ENCODE assay signal across 8 cellular contexts in the genomic region with DNA sequence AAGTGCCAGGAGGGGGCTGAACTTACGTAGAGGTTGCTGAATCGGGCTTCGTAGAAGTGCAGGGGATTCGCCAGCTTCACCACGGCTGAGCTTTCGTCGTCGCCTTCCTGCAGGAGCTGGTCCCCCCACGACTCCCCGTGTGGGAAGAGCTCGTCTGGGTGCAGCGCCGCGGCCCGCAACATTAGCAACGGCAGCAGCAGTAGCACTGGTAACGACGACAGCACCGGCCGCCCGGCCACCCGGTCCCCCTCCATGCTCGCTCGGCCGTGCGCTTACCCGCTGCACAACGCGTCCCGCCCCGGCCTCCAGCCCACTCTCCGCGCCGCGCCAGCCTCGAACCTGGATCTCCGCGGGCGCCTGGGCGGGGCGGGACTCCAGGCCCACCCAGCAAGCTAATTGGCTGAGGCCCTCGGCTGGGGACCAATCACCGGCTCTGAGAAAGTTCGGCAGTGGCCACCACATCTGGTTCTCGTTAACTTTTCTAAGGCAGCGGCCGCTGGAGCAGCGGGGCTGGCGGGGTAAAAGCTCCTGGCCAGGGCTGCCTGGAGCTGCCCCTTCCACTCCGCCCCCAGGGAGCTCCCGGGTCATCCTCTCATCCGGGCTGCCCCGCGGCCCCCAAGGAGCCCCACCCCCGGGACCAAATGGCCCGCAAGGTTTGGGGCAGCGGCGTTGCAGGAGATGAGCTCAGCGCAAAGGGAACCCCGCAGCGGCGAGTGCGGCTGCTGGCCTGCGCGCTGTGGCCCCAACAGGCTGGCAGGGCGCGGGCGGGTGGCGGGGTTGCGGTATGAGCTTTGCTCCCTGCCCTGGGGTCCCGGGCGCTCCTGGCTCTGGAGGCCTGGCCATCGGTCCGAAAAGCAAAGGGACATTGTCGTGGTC.
A peak's percentile ranks its signal among the peaks of the same experiment; 100 is the strongest.
DNase-seq lines count a peak whose midpoint lies in the region; TF ChIP-seq lines count a peak whose summit lies in the region.

A gene with protein sequence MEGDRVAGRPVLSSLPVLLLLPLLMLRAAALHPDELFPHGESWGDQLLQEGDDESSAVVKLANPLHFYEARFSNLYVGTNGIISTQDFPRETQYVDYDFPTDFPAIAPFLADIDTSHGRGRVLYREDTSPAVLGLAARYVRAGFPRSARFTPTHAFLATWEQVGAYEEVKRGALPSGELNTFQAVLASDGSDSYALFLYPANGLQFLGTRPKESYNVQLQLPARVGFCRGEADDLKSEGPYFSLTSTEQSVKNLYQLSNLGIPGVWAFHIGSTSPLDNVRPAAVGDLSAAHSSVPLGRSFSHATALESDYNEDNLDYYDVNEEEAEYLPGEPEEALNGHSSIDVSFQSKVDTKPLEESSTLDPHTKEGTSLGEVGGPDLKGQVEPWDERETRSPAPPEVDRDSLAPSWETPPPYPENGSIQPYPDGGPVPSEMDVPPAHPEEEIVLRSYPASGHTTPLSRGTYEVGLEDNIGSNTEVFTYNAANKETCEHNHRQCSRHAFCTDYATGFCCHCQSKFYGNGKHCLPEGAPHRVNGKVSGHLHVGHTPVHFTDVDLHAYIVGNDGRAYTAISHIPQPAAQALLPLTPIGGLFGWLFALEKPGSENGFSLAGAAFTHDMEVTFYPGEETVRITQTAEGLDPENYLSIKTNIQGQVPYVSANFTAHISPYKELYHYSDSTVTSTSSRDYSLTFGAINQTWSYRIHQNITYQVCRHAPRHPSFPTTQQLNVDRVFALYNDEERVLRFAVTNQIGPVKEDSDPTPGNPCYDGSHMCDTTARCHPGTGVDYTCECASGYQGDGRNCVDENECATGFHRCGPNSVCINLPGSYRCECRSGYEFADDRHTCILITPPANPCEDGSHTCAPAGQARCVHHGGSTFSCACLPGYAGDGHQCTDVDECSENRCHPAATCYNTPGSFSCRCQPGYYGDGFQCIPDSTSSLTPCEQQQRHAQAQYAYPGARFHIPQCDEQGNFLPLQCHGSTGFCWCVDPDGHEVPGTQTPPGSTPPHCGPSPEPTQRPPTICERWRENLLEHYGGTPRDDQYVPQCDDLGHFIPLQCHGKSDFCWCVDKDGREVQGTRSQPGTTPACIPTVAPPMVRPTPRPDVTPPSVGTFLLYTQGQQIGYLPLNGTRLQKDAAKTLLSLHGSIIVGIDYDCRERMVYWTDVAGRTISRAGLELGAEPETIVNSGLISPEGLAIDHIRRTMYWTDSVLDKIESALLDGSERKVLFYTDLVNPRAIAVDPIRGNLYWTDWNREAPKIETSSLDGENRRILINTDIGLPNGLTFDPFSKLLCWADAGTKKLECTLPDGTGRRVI (N-terminal part only) (minus strand): TSS at position 319 of the 876 bp plus-strand sequence. CDS start 65 bp downstream, at position 254.

- peak within 1 kb of the TSS; percentile 75 to 93 for H3K27ac ChIP-seq in coronary artery

- DNase-seq in AG09309 (ENCODE audit: low read depth) (no peak), HCEC 1CT (peak; percentile 97), coronary artery (ENCODE audit: low spot score) (peak; percentile 91), kidney tubule cell (ENCODE audit: low spot score) (peak; percentile 69), DMS153 treated with DMSO at 0.1 percent for 48 hours (lab: John Stamatoyannopoulos, UW; ENCODE audit: unreplicated experiment) (no peak)
- peak; percentile 31 to 45 for DNase-seq in stimulated activated CD4-positive, alpha-beta T cell treated with anti-CD3 and anti-CD28 coated beads, Interleukin-12 subunit alpha, Interleukin-12 subunit beta, amount 100 ng/mL, for 24 hours (ENCODE audit: low read depth in 2 of 2)
- DNase-seq in effector CD8-positive, alpha-beta T cell (lab: John Stamatoyannopoulos, UW) = no peak

- TF ChIP-seq CTCF in AG09309 (IDR thresholded peaks at IDR 0.05; ENCODE audit: control insufficient read depth, insufficient read depth, low read depth, low read length, missing control alignments) = no peak
- no peak for TF ChIP-seq CTCF in WI38 (IDR thresholded peaks at IDR 0.05; ENCODE audit: low read depth, low read length)
- no peak for TF ChIP-seq CTCF in coronary artery (IDR thresholded peaks at IDR 0.05)

- H3K4me3 ChIP-seq in AG09309 (ENCODE audit: control insufficient read depth, low read depth, low read length) (peak within 1 kb of the TSS; percentile 92), WI38 (ENCODE audit: low read depth, low read length) (peak within 1 kb of the TSS; percentile 90), coronary artery (peak within 1 kb of the TSS; percentile 93)

Comparison
In these comparisons a context has a peak if more than half of its experiments do, and no peak if none do; other contexts are left out.
1. DNase-seq: peak in HCEC 1CT (single experiment), coronary artery (single experiment), kidney tubule cell (single experiment) and stimulated activated CD4-positive, alpha-beta T cell treated with anti-CD3 and anti-CD28 coated beads, Interleukin-12 subunit alpha, Interleukin-12 subunit beta, amount 100 ng/mL, for 24 hours (2 of 2); none in AG09309 (single experiment), effector CD8-positive, alpha-beta T cell (single experiment) and DMS153 treated with DMSO at 0.1 percent for 48 hours (single experiment).
2. Peak in every context shown above with its lines, with median percentiles within 50 percentile points of each other: H3K4me3 ChIP-seq.